1 cellular context compared by ENCODE assay signal in the genomic region with DNA sequence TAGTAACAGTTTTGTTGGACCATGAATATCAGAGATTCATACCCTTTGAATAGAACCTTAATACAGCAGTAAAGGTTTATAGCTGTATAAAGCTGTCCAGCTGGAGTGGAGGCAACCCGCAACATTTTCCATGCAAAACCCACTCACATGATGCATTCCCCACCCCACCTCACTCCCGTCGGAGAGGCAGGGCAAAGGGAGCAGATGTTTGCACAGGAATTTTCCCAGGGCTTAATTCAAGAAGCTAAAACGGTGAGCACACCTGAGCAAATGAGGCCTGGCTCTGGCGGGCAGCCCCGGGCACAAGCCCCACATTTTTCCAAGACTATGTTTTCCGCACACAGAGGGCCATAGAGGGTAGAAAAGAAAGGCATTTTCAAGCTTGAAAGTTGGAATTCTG.
TF ChIP-seq lines count a peak whose summit lies in the region.

No MANE protein-coding gene starts in this region.

TF ChIP-seq in GM23338, 12 proteins besides CTCF, POLR2A, EP300 and RAD21 (continued from another document):
- TF ChIP-seq, protein P1, sequence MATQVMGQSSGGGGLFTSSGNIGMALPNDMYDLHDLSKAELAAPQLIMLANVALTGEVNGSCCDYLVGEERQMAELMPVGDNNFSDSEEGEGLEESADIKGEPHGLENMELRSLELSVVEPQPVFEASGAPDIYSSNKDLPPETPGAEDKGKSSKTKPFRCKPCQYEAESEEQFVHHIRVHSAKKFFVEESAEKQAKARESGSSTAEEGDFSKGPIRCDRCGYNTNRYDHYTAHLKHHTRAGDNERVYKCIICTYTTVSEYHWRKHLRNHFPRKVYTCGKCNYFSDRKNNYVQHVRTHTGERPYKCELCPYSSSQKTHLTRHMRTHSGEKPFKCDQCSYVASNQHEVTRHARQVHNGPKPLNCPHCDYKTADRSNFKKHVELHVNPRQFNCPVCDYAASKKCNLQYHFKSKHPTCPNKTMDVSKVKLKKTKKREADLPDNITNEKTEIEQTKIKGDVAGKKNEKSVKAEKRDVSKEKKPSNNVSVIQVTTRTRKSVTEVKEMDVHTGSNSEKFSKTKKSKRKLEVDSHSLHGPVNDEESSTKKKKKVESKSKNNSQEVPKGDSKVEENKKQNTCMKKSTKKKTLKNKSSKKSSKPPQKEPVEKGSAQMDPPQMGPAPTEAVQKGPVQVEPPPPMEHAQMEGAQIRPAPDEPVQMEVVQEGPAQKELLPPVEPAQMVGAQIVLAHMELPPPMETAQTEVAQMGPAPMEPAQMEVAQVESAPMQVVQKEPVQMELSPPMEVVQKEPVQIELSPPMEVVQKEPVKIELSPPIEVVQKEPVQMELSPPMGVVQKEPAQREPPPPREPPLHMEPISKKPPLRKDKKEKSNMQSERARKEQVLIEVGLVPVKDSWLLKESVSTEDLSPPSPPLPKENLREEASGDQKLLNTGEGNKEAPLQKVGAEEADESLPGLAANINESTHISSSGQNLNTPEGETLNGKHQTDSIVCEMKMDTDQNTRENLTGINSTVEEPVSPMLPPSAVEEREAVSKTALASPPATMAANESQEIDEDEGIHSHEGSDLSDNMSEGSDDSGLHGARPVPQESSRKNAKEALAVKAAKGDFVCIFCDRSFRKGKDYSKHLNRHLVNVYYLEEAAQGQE (IDR thresholded peaks at IDR 0.05; ENCODE audit: unreplicated experiment): no peak
- no peak for TF ChIP-seq EZH2phosphoT487 (IDR thresholded peaks at IDR 0.05; ENCODE audit: unreplicated experiment)
